18 cellular contexts compared by ENCODE assay signal in the genomic region with DNA sequence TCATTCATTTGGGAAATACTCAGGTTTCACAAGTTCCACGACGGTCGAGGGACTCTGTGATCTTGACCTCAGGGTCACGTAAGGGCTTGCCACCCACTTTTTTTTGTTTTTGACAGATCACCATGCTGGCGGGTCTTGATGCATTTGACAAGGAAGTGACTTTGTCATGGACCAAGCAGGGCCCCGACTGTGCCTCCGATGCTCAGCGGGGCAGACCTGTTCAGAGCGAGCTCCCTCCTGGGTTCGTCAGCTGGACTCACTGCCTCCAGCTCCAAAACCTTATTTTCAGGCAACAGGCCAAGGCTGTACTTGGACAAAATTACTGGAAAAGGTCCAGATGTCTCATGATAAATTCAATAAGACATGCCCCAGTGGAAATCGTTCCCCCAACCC. TPM values are rescaled to one million over a fixed set of nuclear protein-coding genes. Genes with fewer than 3 reads are reported as not detected.
DNase-seq lines count a peak whose midpoint lies in the region; ATAC-seq, FAIRE-seq and TF ChIP-seq lines count a peak whose summit lies in the region.
"Had no signal": no experiment of that assay in that cellular context is flagged by ENCODE, and none has a peak within 500 bp of the region (broad histone marks: within the 10 kb centered on the region; RNA-seq: fewer than 3 reads in every experiment).

No MANE protein-coding gene starts in this region.

- H3K27ac ChIP-seq in liver (ENCODE audit: low read depth in 1 of 2, low read length in 2 of 2) (peak overlapping the region; percentile 89 to 91), HepG2 (ENCODE audit: extremely low read length, insufficient read depth, low read length) (no peak overlapping the region), ascending aorta (peak overlapping the region; percentile 42 to 44), aorta (ENCODE audit: low read depth in 1 of 2, low read length in 2 of 2) (peak overlapping the region in 1 of 2 donors; percentile 79), vagina (no peak overlapping the region)
- H3K27ac ChIP-seq: SJCRH30 had no signal

- H3K27me3 Mint-ChIP-seq in nephron progenitor cell (ENCODE audit: low read depth, poor library complexity) = peaks cover 3% of the 10 kb centered on the region

- H3K27ac Mint-ChIP-seq in nephron progenitor cell = peak overlapping the region; percentile 66
- H3K27ac Mint-ChIP-seq: CD8-positive, alpha-beta T cell had no signal

- H3K9me3 ChIP-seq in liver (ENCODE audit: control insufficient read depth in 4 of 4, low read length in 3 of 4) (no peaks in the 10 kb centered on the region), HepG2 (ENCODE audit: low read length) (no peaks in the 10 kb centered on the region), ascending aorta (no peaks in the 10 kb centered on the region), aorta (ENCODE audit: control insufficient read depth, low read length) (no peaks in the 10 kb centered on the region), vagina (no peaks in the 10 kb centered on the region)
- H3K9me3 ChIP-seq: SJCRH30 had no signal

- DNase-seq in HepG2 (ENCODE audit: low spot score) (no peak), ascending aorta (ENCODE audit: low spot score in 2 of 2) (no peak), nephron progenitor cell (peak; percentile 38), aorta (peak in 1 of 2 donors; percentile 79), DMS153 (lab: John Stamatoyannopoulos, UW) (no peak), vagina (ENCODE audit: extremely low spot score in 2 of 2) (no peak)
- DNase-seq: ACHN; CD8-positive, alpha-beta T cell; EL; KBM-7; NCI-H1092; NCI-H187; SJCRH30 had no signal

- TF ChIP-seq CTCF in liver (IDR thresholded peaks at IDR 0.05; ENCODE audit: low read depth, low read length, missing input control) (no peak), HepG2 (CRISPR knock-in tag; IDR thresholded peaks at IDR 0.05) (no peak), ascending aorta (IDR thresholded peaks at IDR 0.05) (no peak), nephron progenitor cell (IDR thresholded peaks at IDR 0.05) (no peak), vagina (IDR thresholded peaks at IDR 0.05) (no peak)

- FAIRE-seq in HepG2 (lab: Jason Lieb, UNC) = no peak
- FAIRE-seq: D721Med, H54 had no signal

- no peaks in the 10 kb centered on the region for H4K20me1 ChIP-seq in HepG2 (ENCODE audit: insufficient read depth, low read length)

- ATAC-seq in HepG2 (no peak), aorta (ENCODE audit: low FRiP score) (peak; percentile 62), GM18520 (IDR thresholded peaks at IDR 0.05; ENCODE audit: unreplicated experiment) (no peak)
- ATAC-seq: CD8-positive, alpha-beta T cell had no signal

- no peak for TF ChIP-seq RAD21 in liver (IDR thresholded peaks at IDR 0.05)
- TF ChIP-seq RAD21 in HepG2 (CRISPR knock-in tag; IDR thresholded peaks at IDR 0.05) = no peak

- no peak overlapping the region for H2AFZ ChIP-seq in HepG2 (ENCODE audit: low read length)

- H3K4me3 ChIP-seq in liver (ENCODE audit: low read depth in 1 of 3, low read length in 3 of 3) (no peak overlapping the region), HepG2 (replicated peaks in 1 of 3; ENCODE audit: insufficient read depth in 1 of 3, low read depth in 2 of 3, low read length in 3 of 3) (no peak overlapping the region), ascending aorta (no peak overlapping the region), aorta (ENCODE audit: low read length in 2 of 2) (no peak overlapping the region), vagina (no peak overlapping the region)
- H3K4me3 ChIP-seq: SJCRH30 had no signal

- no TSS peak for BruUV-seq in HepG2 (replicated peaks; lab: Mats Ljungman, UMichigan)

- H3K27me3 ChIP-seq in liver (ENCODE audit: control insufficient read depth in 4 of 4, insufficient read depth in 4 of 4, low read length in 3 of 4) = no peaks in the 10 kb centered on the region
- no peaks in the 10 kb centered on the region for H3K27me3 ChIP-seq in HepG2 (ENCODE audit: control insufficient read depth in 1 of 2, insufficient read depth in 2 of 2, low read length in 2 of 2)
- no peaks in the 10 kb centered on the region for H3K27me3 ChIP-seq in ascending aorta
- no peaks in the 10 kb centered on the region for H3K27me3 ChIP-seq in aorta (ENCODE audit: control insufficient read depth in 1 of 2, insufficient read depth in 2 of 2, low read length in 1 of 2)
- no peaks in the 10 kb centered on the region for H3K27me3 ChIP-seq in vagina
- H3K27me3 ChIP-seq: SJCRH30 had no signal

- intact Hi-C loops in HepG2 (cut with micrococcal nuclease; ENCODE audit: unreplicated experiment) = no loop called here
- intact Hi-C loops in ascending aorta (cut with DNase I) = no loop called here
- intact Hi-C loops in aorta (cut with DNase I) = no loop called here
- intact Hi-C loops in vagina (cut with DNase I) = no loop called here

- H3K36me3 ChIP-seq in liver (ENCODE audit: control insufficient read depth in 4 of 4, insufficient read depth in 3 of 4, low read depth in 1 of 4, low read length in 3 of 4) (peaks cover 0 to 22% (median 9%) of the 10 kb centered on the region in 4 donors), HepG2 (replicated peaks in 1 of 2; ENCODE audit: control insufficient read depth in 1 of 2, insufficient read depth in 2 of 2, low read length in 2 of 2) (peaks cover 17 to 33% of the 10 kb centered on the region in 2 experiments), ascending aorta (peaks cover 41 to 44% of the 10 kb centered on the region in 2 donors), aorta (ENCODE audit: control insufficient read depth in 1 of 2, insufficient read depth in 2 of 2, low read length in 1 of 2) (peaks cover 0 to 18% of the 10 kb centered on the region in 2 donors), vagina (peaks cover 0 to 30% of the 10 kb centered on the region in 2 donors)
- H3K36me3 ChIP-seq: SJCRH30 had no signal

- CTCF ChIA-PET in HepG2 (lab: Yijun Ruan, JAX; ENCODE audit: low intra/inter-chr PET ratio, low total read pairs) = no interaction called here

- POLR2A ChIA-PET in HepG2 (lab: Yijun Ruan, JAX) = no interaction called here

- H3K4me3 Mint-ChIP-seq in nephron progenitor cell = no peak overlapping the region
- H3K4me3 Mint-ChIP-seq: CD8-positive, alpha-beta T cell had no signal

- TF ChIP-seq EP300 in HepG2 (IDR thresholded peaks at IDR 0.05; ENCODE audit: low read depth in 2 of 2, low read length in 2 of 2) = no peak
- TF ChIP-seq EP300 in HepG2 (CRISPR knock-in tag; IDR thresholded peaks at IDR 0.05; ENCODE audit: borderline replicate concordance) = no peak

- H3K79me2 ChIP-seq in HepG2 (ENCODE audit: insufficient read depth, low read length) = no peaks in the 10 kb centered on the region

- H3K36me3 Mint-ChIP-seq in nephron progenitor cell (ENCODE audit: low read depth) = peaks cover 22% of the 10 kb centered on the region

- H3K4me2 ChIP-seq in HepG2 (ENCODE audit: low read depth, low read length) = no peak overlapping the region

- peaks cover 31% of the 10 kb centered on the region for H3K4me1 Mint-ChIP-seq in nephron progenitor cell

- H3K9ac ChIP-seq in liver (ENCODE audit: low read depth in 1 of 2, low read length in 2 of 2) (no peak overlapping the region), HepG2 (ENCODE audit: insufficient read depth, low read depth, low read length) (no peak overlapping the region)

- WGBS in liver = 37% methylated on average over 11 of the region's 11 CpGs
- WGBS in HepG2 (ENCODE audit: low lambda C conversion rate) = 88% methylated on average over 11 of the region's 11 CpGs
- 9 to 12% methylated on average over 11 of the region's 11 CpGs for WGBS in aorta, 2 donors

- in situ Hi-C loops in HepG2 (cut with HindIII; ENCODE audit: extremely low pct_ligation_motif_present, low pct_unique_long_range_greater_than_20kb) = no loop called here

- no peaks in the 10 kb centered on the region for H3K9me3 Mint-ChIP-seq in nephron progenitor cell
- H3K9me3 Mint-ChIP-seq: CD8-positive, alpha-beta T cell had no signal

- TF ChIP-seq POLR2A in HepG2 (IDR thresholded peaks at IDR 0.05; ENCODE audit: insufficient read depth in 1 of 2, low read depth in 2 of 2, low read length in 2 of 2) (no peak), vagina (IDR thresholded peaks at IDR 0.05) (no peak)

- peaks cover 2 to 20% (median 12%) of the 10 kb centered on the region in 4 donors for H3K4me1 ChIP-seq in liver (ENCODE audit: control insufficient read depth in 4 of 4, insufficient read depth in 4 of 4, low read length in 3 of 4)
- no peaks in the 10 kb centered on the region for H3K4me1 ChIP-seq in HepG2 (ENCODE audit: insufficient read depth, low read length)
- H3K4me1 ChIP-seq in ascending aorta = peaks cover under 1 to 14% of the 10 kb centered on the region in 2 donors
- H3K4me1 ChIP-seq in aorta (ENCODE audit: control insufficient read depth in 1 of 2, insufficient read depth in 2 of 2, low read length in 2 of 2) = peaks cover 0 to 6% of the 10 kb centered on the region in 2 donors
- H3K4me1 ChIP-seq in vagina = peaks cover 9% of the 10 kb centered on the region
- H3K4me1 ChIP-seq: SJCRH30 had no signal

RNA-seq across cellular contexts. Expression of gene CLEC18A, which starts 9.0 kb away (rescaled TPM):
- total RNA-seq in liver (1 to 10 TPM in 1 of 2 donors, under 1 TPM in 1; 0.05 to 1.0 TPM), HepG2 (2016; rRNA removed; fragmentation: Illumina TruSeq; extraction: Trizol) (0.22 TPM in 1 of 2 replicates, not detected in the other), ascending aorta (25.2 TPM), aorta (1 to 10 TPM; 1.9 to 3.0 TPM), vagina (1.2 TPM)
- polyA plus RNA-seq in liver (under 1 TPM; 0.07 to 0.42 TPM), HepG2 (2011; rRNA removed) (0.42 and 0.72 TPM in 2 replicates), aorta (10 to 100 TPM in 1 of 2 donors, 1 to 10 TPM in 1; 2.6 to 41.6 TPM)
- total RNA-seq in HepG2 (2016; cell fraction: cytosol; rRNA removed; fragmentation: Illumina TruSeq; extraction: Trizol; ENCODE audit: low read depth) = 0.20 TPM in 1 of 2 replicates, not detected in the other
- total RNA-seq in HepG2 (2016; cell fraction: insoluble cytoplasmic fraction; rRNA removed; fragmentation: Illumina TruSeq; extraction: Trizol) = 0.28 TPM in 1 of 2 replicates, not detected in the other
- total RNA-seq in HepG2 (2016; cell fraction: membrane; rRNA removed; fragmentation: Illumina TruSeq; extraction: Trizol) = 0.09 and 0.10 TPM in 2 replicates
- 0.19 and 0.99 TPM in 2 replicates for total RNA-seq in HepG2 (2016; cell fraction: nucleus; rRNA removed; fragmentation: Illumina TruSeq; extraction: Trizol)
- 0.20 and 0.26 TPM in 2 replicates for polyA plus RNA-seq in HepG2 (2011; cell fraction: cytosol; rRNA removed)
- 3.1 and 3.2 TPM in 2 replicates for polyA plus RNA-seq in HepG2 (2011; cell fraction: nucleus; rRNA removed)
- polyA plus RNA-seq in HepG2 (2012) = 0.30 and 0.51 TPM in 2 replicates
- not detected in 2 replicates for polyA plus RNA-seq in HepG2 (2016; cell fraction: cytosol; fragmentation: Illumina TruSeq; extraction: Trizol; ENCODE audit: low read depth)
- 0.17 TPM in 1 of 2 replicates, not detected in the other for polyA plus RNA-seq in HepG2 (2016; cell fraction: insoluble cytoplasmic fraction; fragmentation: Illumina TruSeq; extraction: Trizol; ENCODE audit: low read depth)
- not detected in 2 replicates for polyA plus RNA-seq in HepG2 (2016; cell fraction: membrane; fragmentation: Illumina TruSeq; extraction: Trizol; ENCODE audit: low read depth)
- 0.26 and 1.1 TPM in 2 replicates for polyA plus RNA-seq in HepG2 (2016; cell fraction: nucleus; fragmentation: Illumina TruSeq; extraction: Trizol; ENCODE audit: insufficient read depth, low read depth)
- polyA minus RNA-seq in HepG2 (2011; rRNA and poly(A)+ RNA removed; ENCODE audit: low replicate concordance) = 1.6 and 3.1 TPM in 2 replicates
- 0.35 TPM in 1 of 2 replicates, not detected in the other for polyA minus RNA-seq in HepG2 (2011; cell fraction: cytosol; rRNA and poly(A)+ RNA removed)
- 0.90 and 1.4 TPM in 2 replicates for polyA minus RNA-seq in HepG2 (2011; cell fraction: nucleus; rRNA and poly(A)+ RNA removed)
- total RNA-seq: NCI-H460 had no signal

Comparison
In these comparisons a context has a peak if more than half of its experiments do, and no peak if none do; other contexts are left out.
1. H3K27ac ChIP-seq: peak in liver (2 of 2) and ascending aorta (2 of 2); none in HepG2 (single experiment) and vagina (single experiment).